8 cellular contexts compared by ENCODE assay signal in the genomic region with DNA sequence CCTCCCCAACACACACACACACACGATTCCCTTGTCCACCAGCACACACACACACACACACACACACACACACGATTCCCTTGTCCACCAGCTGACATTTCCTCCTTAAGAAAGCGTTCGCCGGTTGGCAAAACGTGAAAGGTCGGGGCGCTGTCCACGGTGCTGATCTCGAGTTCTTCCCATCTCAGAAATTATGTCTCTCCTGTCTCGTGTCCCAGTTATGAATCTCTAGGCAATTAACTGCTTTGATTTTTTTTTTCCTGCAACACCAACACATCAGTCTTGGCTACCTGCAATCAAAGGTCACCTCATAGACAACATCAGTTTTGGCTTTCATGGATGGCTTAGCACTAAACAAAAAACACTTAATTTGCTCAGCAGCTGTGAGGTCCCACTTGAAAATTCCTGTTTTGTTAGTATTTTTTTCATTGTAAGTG. TPM values are rescaled to one million over a fixed set of nuclear protein-coding genes. Genes with fewer than 3 reads are reported as not detected.
DNase-seq lines count a peak whose midpoint lies in the region; ATAC-seq and TF ChIP-seq lines count a peak whose summit lies in the region.

No MANE protein-coding gene starts in this region.

- intact Hi-C loops in CD8-positive, alpha-beta T cell (cut with DNase I, micrococcal nuclease) = no loop called here
- intact Hi-C loops in IMR-90 (cut with micrococcal nuclease) = no loop called here
- intact Hi-C loops in activated CD8-positive, alpha-beta T cell treated with anti-CD3 and anti-CD28 coated beads for 36 hours (cut with micrococcal nuclease) = no loop called here
- intact Hi-C loops in psoas muscle (cut with DNase I) = no loop called here

- H3K4ac ChIP-seq in IMR-90 (ENCODE audit: low read depth, low read length) = no peak overlapping the region

- POLR2A ChIA-PET in CD8-positive, alpha-beta T cell (lab: Charles Lee) = no interaction called here
- POLR2A ChIA-PET in IMR-90 (lab: Charles Lee; ENCODE audit: unreplicated experiment) = no interaction called here
- POLR2A ChIA-PET in activated CD8-positive, alpha-beta T cell treated with anti-CD3 and anti-CD28 coated beads for 36 hours (lab: Charles Lee) = interaction anchor here (1.2 kb wide), 1 partner anchor 9 kb away, joined by 3 read pairs; no protein-coding TSS in a partner anchor

- no peaks in the 10 kb centered on the region for H3K9me3 ChIP-seq in CD8-positive, alpha-beta T cell (ENCODE audit: low read length)
- H3K9me3 ChIP-seq in IMR-90 (ENCODE audit: control insufficient read depth, insufficient read depth, low read length) (no peaks in the 10 kb centered on the region), psoas muscle (no peaks in the 10 kb centered on the region)

- no peak overlapping the region for H4K5ac ChIP-seq in IMR-90 (ENCODE audit: low read depth, low read length)

- ATAC-seq in CD8-positive, alpha-beta T cell = no peak
- ATAC-seq in IMR-90 (ENCODE audit: low read depth) (no peak), psoas muscle (no peak), HG03442 (IDR thresholded peaks at IDR 0.05; ENCODE audit: unreplicated experiment) (no peak), GM21515 (IDR thresholded peaks at IDR 0.05; ENCODE audit: unreplicated experiment) (no peak)
- ATAC-seq in activated CD8-positive, alpha-beta T cell treated with anti-CD3 and anti-CD28 coated beads for 36 hours = no peak

- CTCF ChIA-PET in CD8-positive, alpha-beta T cell (lab: Charles Lee) = interaction anchor here (0.6 to 2.0 kb wide), 2 partner anchors 34 to 434 kb away, joined by 3 to 6 read pairs; no protein-coding TSS in a partner anchor
- CTCF ChIA-PET in IMR-90 (lab: Yijun Ruan, JAX) = interaction anchor here (1.3 kb wide), 1 partner anchor 55 kb away, joined by 6 read pairs; no protein-coding TSS in a partner anchor
- CTCF ChIA-PET in activated CD8-positive, alpha-beta T cell treated with anti-CD3 and anti-CD28 coated beads for 36 hours (lab: Charles Lee) = interaction anchor here (1.0 to 2.0 kb wide), 3 partner anchors 34 to 86 kb away, joined by 3 to 6 read pairs (median 6); a partner anchor contains a TSS

- H3K4me2 ChIP-seq in IMR-90 (ENCODE audit: low read depth, low read length) = no peak overlapping the region

- H3K9me1 ChIP-seq in IMR-90 (ENCODE audit: insufficient read depth, low read length) = no peaks in the 10 kb centered on the region; the same call in 1 of the 2 replicates

- no peak overlapping the region for H3K27ac Mint-ChIP-seq in CD8-positive, alpha-beta T cell
- H3K27ac Mint-ChIP-seq in activated CD8-positive, alpha-beta T cell treated with anti-CD3 and anti-CD28 coated beads for 36 hours = no peak overlapping the region

- H2BK120ac ChIP-seq in IMR-90 (ENCODE audit: low read depth, low read length) = no peak overlapping the region

- no peak overlapping the region for H3K56ac ChIP-seq in IMR-90 (ENCODE audit: extremely low read depth, insufficient read depth, low read length)

- no TSS peak for BruUV-seq in IMR-90 (replicated peaks; lab: Mats Ljungman, UMichigan)

- no peaks in the 10 kb centered on the region for H3K36me3 ChIP-seq in CD8-positive, alpha-beta T cell (ENCODE audit: insufficient read depth, low read length)
- no peaks in the 10 kb centered on the region for H3K36me3 ChIP-seq in IMR-90 (ENCODE audit: control insufficient read depth, insufficient read depth, low read length)
- no peaks in the 10 kb centered on the region for H3K36me3 ChIP-seq in psoas muscle (ENCODE audit: insufficient read depth in 1 of 2, low read depth in 1 of 2)

- H3K23ac ChIP-seq in IMR-90 (ENCODE audit: low read depth, low read length) = no peak overlapping the region

- 4% methylated on average over 11 of the region's 11 CpGs; no CpG with 5 or more reads in 1 of the 2 experiments for WGBS in IMR-90 (ENCODE audit: extremely low coverage in 2 of 2, insufficient read length in 1 of 2), 2 experiments
- 1 to 2% (median 1%) methylated on average over 11 of the region's 11 CpGs for WGBS in psoas muscle, 3 donors

- no peak overlapping the region for H4K91ac ChIP-seq in IMR-90 (ENCODE audit: insufficient read depth, low read depth, low read length)

- dilution Hi-C loops in IMR-90 (cut with HindIII; ENCODE audit: low sequenced_read_pairs, unreplicated experiment) = no loop called here

- no peaks in the 10 kb centered on the region for H3K36me3 Mint-ChIP-seq in CD8-positive, alpha-beta T cell
- no peaks in the 10 kb centered on the region for H3K36me3 Mint-ChIP-seq in activated CD8-positive, alpha-beta T cell treated with anti-CD3 and anti-CD28 coated beads for 36 hours (ENCODE audit: low read depth)

- peaks cover 63% of the 10 kb centered on the region for H3K27me3 Mint-ChIP-seq in CD8-positive, alpha-beta T cell (ENCODE audit: low read depth)
- H3K27me3 Mint-ChIP-seq in activated CD8-positive, alpha-beta T cell treated with anti-CD3 and anti-CD28 coated beads for 36 hours = peaks cover 67% of the 10 kb centered on the region

- no peak overlapping the region for H2AK9ac ChIP-seq in IMR-90 (replicated peaks; ENCODE audit: low read depth, low read length, poor library complexity)

- H2BK15ac ChIP-seq in IMR-90 (ENCODE audit: low read depth, low read length) = no peak overlapping the region

- no peak overlapping the region for H3K27ac ChIP-seq in CD8-positive, alpha-beta T cell (ENCODE audit: low read depth, low read length)
- no peak overlapping the region for H3K27ac ChIP-seq in IMR-90 (ENCODE audit: insufficient read depth, low read length)
- no peak overlapping the region for H3K27ac ChIP-seq in psoas muscle

- no peak overlapping the region for H3K18ac ChIP-seq in IMR-90 (ENCODE audit: low read depth, low read length)

- TF ChIP-seq CTCF in CD8-positive, alpha-beta T cell (IDR thresholded peaks at IDR 0.05) = no peak
- no peak for TF ChIP-seq CTCF in IMR-90 (conservative IDR thresholded peaks at IDR 0.05; ENCODE audit: low read depth, low read length)
- TF ChIP-seq CTCF in activated CD8-positive, alpha-beta T cell treated with anti-CD3 and anti-CD28 coated beads for 36 hours (IDR thresholded peaks at IDR 0.05) = no peak
- TF ChIP-seq CTCF in fibroblast of mammary gland (conservative IDR thresholded peaks at IDR 0.05; ENCODE audit: control insufficient read depth, insufficient read depth, low read depth, low read length) = no peak
- TF ChIP-seq CTCF in psoas muscle (IDR thresholded peaks at IDR 0.05) = no peak

- no peak overlapping the region for H2AK5ac ChIP-seq in IMR-90 (ENCODE audit: low read depth, low read length)

- TF ChIP-seq POLR2A in IMR-90 (IDR thresholded peaks at IDR 0.05; ENCODE audit: low read depth, low read length) = no peak

- H3K79me1 ChIP-seq in IMR-90 (ENCODE audit: low read depth in 1 of 2, low read length in 2 of 2) = peaks cover 0 to 5% of the 10 kb centered on the region in 2 experiments; a peak in 2 of 4 replicates

- no peak overlapping the region for H3K9ac ChIP-seq in IMR-90 (ENCODE audit: low read depth, low read length)

- peaks cover 19% of the 10 kb centered on the region for H3K27me3 ChIP-seq in CD8-positive, alpha-beta T cell (ENCODE audit: insufficient read depth, low read length)
- H3K27me3 ChIP-seq in IMR-90 (ENCODE audit: control insufficient read depth, insufficient read depth, low read length) (peaks cover 24% of the 10 kb centered on the region), psoas muscle (ENCODE audit: insufficient read depth in 3 of 3, low read length in 2 of 3) (peaks cover 5 to 63% (median 26%) of the 10 kb centered on the region in 3 donors)

- in situ Hi-C loops in IMR-90 (cut with MboI; ENCODE audit: low sequenced_read_pairs) = no loop called here

- peak in 3 of 7 experiments; percentile 7 to 48 (median 42) for DNase-seq in CD8-positive, alpha-beta T cell
- DNase-seq in IMR-90 (peak; percentile 55), fibroblast of mammary gland (ENCODE audit: low read depth) (peak; percentile 48), psoas muscle (peak; percentile 39 to 65), GM19240 (ENCODE audit: insufficient read length, low spot score) (no peak)
- peak; percentile 70 for DNase-seq in activated CD8-positive, alpha-beta T cell treated with anti-CD3 and anti-CD28 coated beads for 36 hours

- H2BK20ac ChIP-seq in IMR-90 (ENCODE audit: low read depth, low read length) = no peak overlapping the region

- peaks cover 4% of the 10 kb centered on the region for H3K9me3 Mint-ChIP-seq in CD8-positive, alpha-beta T cell
- peaks cover 1% of the 10 kb centered on the region for H3K9me3 Mint-ChIP-seq in activated CD8-positive, alpha-beta T cell treated with anti-CD3 and anti-CD28 coated beads for 36 hours

- peak overlapping the region; percentile 43 for H3K4me3 Mint-ChIP-seq in CD8-positive, alpha-beta T cell
- no peak overlapping the region for H3K4me3 Mint-ChIP-seq in activated CD8-positive, alpha-beta T cell treated with anti-CD3 and anti-CD28 coated beads for 36 hours

- TF ChIP-seq RAD21 in IMR-90 (IDR thresholded peaks at IDR 0.05; ENCODE audit: low read length) = no peak

- peak overlapping the region; percentile 46 for H2AFZ ChIP-seq in IMR-90 (replicated peaks; ENCODE audit: low read length, poor library complexity)

- H3K14ac ChIP-seq in IMR-90 (replicated peaks; ENCODE audit: low read depth, low read length) = no peak overlapping the region

- no peak overlapping the region for H4K8ac ChIP-seq in IMR-90 (ENCODE audit: low read depth in 2 of 2, low read length in 2 of 2)

- peaks cover 6% of the 10 kb centered on the region for H3K4me1 Mint-ChIP-seq in CD8-positive, alpha-beta T cell (ENCODE audit: low read depth)
- peaks cover 3% of the 10 kb centered on the region for H3K4me1 Mint-ChIP-seq in activated CD8-positive, alpha-beta T cell treated with anti-CD3 and anti-CD28 coated beads for 36 hours (ENCODE audit: low read depth)

- no peaks in the 10 kb centered on the region for H3K4me1 ChIP-seq in CD8-positive, alpha-beta T cell (ENCODE audit: insufficient read depth, low read length)
- H3K4me1 ChIP-seq in IMR-90 (ENCODE audit: control insufficient read depth, insufficient read depth, low read length) (peaks cover 9% of the 10 kb centered on the region; the same call in 1 of the 2 replicates), psoas muscle (peaks cover 8% of the 10 kb centered on the region)

- H4K20me1 ChIP-seq in IMR-90 (ENCODE audit: insufficient read depth, low read length) = peaks cover 17% of the 10 kb centered on the region

- no peak overlapping the region for H2BK5ac ChIP-seq in IMR-90 (ENCODE audit: low read depth, low read length, poor library complexity, severe bottlenecking)

- no peak overlapping the region for H3K4me3 ChIP-seq in CD8-positive, alpha-beta T cell (ENCODE audit: low read depth, low read length)
- H3K4me3 ChIP-seq in IMR-90 (ENCODE audit: insufficient read depth, low read depth, low read length) = no peak overlapping the region
- H3K4me3 ChIP-seq in fibroblast of mammary gland (ENCODE audit: control insufficient read depth, low read depth, low read length) = no peak overlapping the region
- no peak overlapping the region for H3K4me3 ChIP-seq in psoas muscle

RNA-seq across cellular contexts. Expression of a gene that starts 1.9 kb away (rescaled TPM):
- total RNA-seq in CD8-positive, alpha-beta T cell = not detected
- total RNA-seq in IMR-90 (2012; rRNA removed) = 4.5 and 6.4 TPM in 2 replicates
- polyA plus RNA-seq in IMR-90 (2012; rRNA removed) = 7.5 and 8.8 TPM in 2 replicates
- 5.2 and 5.8 TPM in 2 replicates for polyA plus RNA-seq in IMR-90 (2012; cell fraction: cytosol; rRNA removed)
- polyA plus RNA-seq in IMR-90 (2012; cell fraction: nucleus; rRNA removed; ENCODE audit: low replicate concordance) = 2.3 and 2.6 TPM in 2 replicates
- total RNA-seq in activated CD8-positive, alpha-beta T cell treated with anti-CD3 and anti-CD28 coated beads for 36 hours = under 1 TPM; 0.25 to 0.27 TPM
- total RNA-seq in psoas muscle = not detected
- polyA plus RNA-seq in psoas muscle = under 1 TPM in 2 of 3 donors, not detected in 1; 0.06 to 0.08 TPM

RNA-seq across cellular contexts. Expression of a gene that starts 33.2 kb away (rescaled TPM):
- not detected for total RNA-seq in CD8-positive, alpha-beta T cell
- total RNA-seq in IMR-90 (2012; rRNA removed) = under 0.01 and 0.28 TPM in 2 replicates
- 0.07 and 0.26 TPM in 2 replicates for polyA plus RNA-seq in IMR-90 (2012; rRNA removed)
- 0.02 TPM in 2 replicates for polyA plus RNA-seq in IMR-90 (2012; cell fraction: cytosol; rRNA removed)
- not detected in 2 replicates for polyA plus RNA-seq in IMR-90 (2012; cell fraction: nucleus; rRNA removed; ENCODE audit: low replicate concordance)
- total RNA-seq in activated CD8-positive, alpha-beta T cell treated with anti-CD3 and anti-CD28 coated beads for 36 hours = not detected
- total RNA-seq in psoas muscle = not detected
- under 1 TPM in 1 of 3 donors, not detected in 2; 0.01 TPM for polyA plus RNA-seq in psoas muscle
